ENCODE assay signal across 16 cellular contexts in genomic region chr13:28273919-28274318, GRCh38.
A peak's percentile ranks its signal among the peaks of the same experiment; 100 is the strongest.
DNase-seq lines count a peak whose midpoint lies in the region; ATAC-seq and TF ChIP-seq lines count a peak whose summit lies in the region.
"Had no signal": no experiment of that assay in that cellular context is flagged by ENCODE, and none has a peak within 500 bp of the region (broad histone marks: within the 10 kb centered on the region; RNA-seq: fewer than 3 reads in every experiment).

No MANE protein-coding gene starts in this region.

- no peak for TF ChIP-seq POLR2A in NB4 (IDR thresholded peaks at IDR 0.05; ENCODE audit: extremely low read depth, insufficient read length)
- TF ChIP-seq POLR2A in erythroblast (IDR thresholded peaks at IDR 0.05; ENCODE audit: low read length): no peak

- DNase-seq in BJ (ENCODE audit: low read depth) (no peak), GM12864 (ENCODE audit: low read depth) (no peak), NB4 (ENCODE audit: low read depth) (peak; percentile 46), erythroblast (lab: John Stamatoyannopoulos, UW) (peak; percentile 7 to 23), left ventricle myocardium superior (no peak), ACHN (no peak), T1000 (lab: John Stamatoyannopoulos, UW) (no peak)
- no peak for DNase-seq in stimulated activated naive CD8-positive, alpha-beta T cell treated with anti-CD3 and anti-CD28 coated beads, Interleukin-15, amount 100 ng/mL, for 72 hours
- DNase-seq: activated CD4-positive, alpha-beta T cell treated with anti-CD3 and anti-CD28 coated beads for 4 hours; CD4-positive, alpha-beta memory T cell; glutamatergic neuron; left lung; MG63; NCI-H774 had no signal

- H3K4me3 ChIP-seq in BJ (ENCODE audit: low read depth, low read length) (no peak overlapping the region), GM12864 (ENCODE audit: low read depth, low read length) (no peak overlapping the region), NB4 (ENCODE audit: low read depth, low read length) (no peak overlapping the region)
- H3K4me3 ChIP-seq: left lung, MG63 had no signal

- no peak for ATAC-seq in left ventricle myocardium superior
- no peak for ATAC-seq in stimulated activated naive CD8-positive, alpha-beta T cell treated with anti-CD3 and anti-CD28 coated beads, Interleukin-15, amount 100 ng/mL, for 72 hours
- ATAC-seq: left lung had no signal

- H3K27me3 Mint-ChIP-seq in stimulated activated naive CD8-positive, alpha-beta T cell treated with anti-CD3 and anti-CD28 coated beads, Interleukin-15, amount 100 ng/mL, for 72 hours: no peaks in the 10 kb centered on the region
- H3K27me3 Mint-ChIP-seq: CD4-positive, alpha-beta memory T cell had no signal

- no peak overlapping the region for H3K27ac Mint-ChIP-seq in stimulated activated naive CD8-positive, alpha-beta T cell treated with anti-CD3 and anti-CD28 coated beads, Interleukin-15, amount 100 ng/mL, for 72 hours
- H3K27ac Mint-ChIP-seq: activated T-helper 2 cell treated with anti-CD3 and anti-CD28 coated beads, Interferon-gamma antibody, Interleukin-2, Interleukin-4, amounts not matched to agents 10 μg/mL and 5 μg/mL and 100 μg/mL, durations not matched to agents 14 hours and 24 hours and 36 hours; nephron had no signal

- H3K27me3 ChIP-seq in BJ (ENCODE audit: control insufficient read depth, insufficient read depth, low read length): no peaks in the 10 kb centered on the region
- H3K27me3 ChIP-seq: left lung, MG63 had no signal

- H3K4me1 Mint-ChIP-seq in stimulated activated naive CD8-positive, alpha-beta T cell treated with anti-CD3 and anti-CD28 coated beads, Interleukin-15, amount 100 ng/mL, for 72 hours: peaks cover 7% of the 10 kb centered on the region
- H3K4me1 Mint-ChIP-seq: nephron had no signal

- H3K36me3 ChIP-seq in BJ (ENCODE audit: control insufficient read depth, insufficient read depth, low read length): peaks cover 4% of the 10 kb centered on the region

- no peak overlapping the region for H3K4me3 Mint-ChIP-seq in stimulated activated naive CD8-positive, alpha-beta T cell treated with anti-CD3 and anti-CD28 coated beads, Interleukin-15, amount 100 ng/mL, for 72 hours
- H3K4me3 Mint-ChIP-seq: CD4-positive, alpha-beta memory T cell; nephron had no signal

- 0 out of 2 replicates have a peak, but pooled peaks have one; percentile 7 for TF ChIP-seq CTCF in BJ (IDR thresholded peaks at IDR 0.05; ENCODE audit: insufficient read depth, low read depth, low read length)
- peak; percentile 13 for TF ChIP-seq CTCF in GM12864 (IDR thresholded peaks at IDR 0.05; ENCODE audit: low read depth, low read length, missing control alignments)
- TF ChIP-seq CTCF in NB4 (IDR thresholded peaks at IDR 0.05; ENCODE audit: low read depth, low read length): no peak

- CTCF ChIA-PET in BJ (lab: Yijun Ruan, JAX): no interaction called here

- intact Hi-C loops in left ventricle myocardium superior (cut with micrococcal nuclease): no loop called here

- POLR2A ChIA-PET in BJ (lab: Charles Lee): no interaction called here

- no peaks in the 10 kb centered on the region for H3K9me3 Mint-ChIP-seq in stimulated activated naive CD8-positive, alpha-beta T cell treated with anti-CD3 and anti-CD28 coated beads, Interleukin-15, amount 100 ng/mL, for 72 hours
- H3K9me3 Mint-ChIP-seq: activated T-helper 2 cell treated with anti-CD3 and anti-CD28 coated beads, Interferon-gamma antibody, Interleukin-2, Interleukin-4, amounts not matched to agents 10 μg/mL and 5 μg/mL and 100 μg/mL, durations not matched to agents 14 hours and 24 hours and 36 hours; CD4-positive, alpha-beta memory T cell; nephron had no signal

- in situ Hi-C loops in ACHN (cut with HindIII; ENCODE audit: low pct_ligation_motif_present, low pct_unique_long_range_greater_than_20kb, low sequenced_read_pairs): no loop called here

Comparison
In these comparisons a context has a peak if more than half of its experiments do, and no peak if none do; other contexts are left out.
1. DNase-seq: peak in NB4 (single experiment) and erythroblast (2 of 2); none in BJ (single experiment), GM12864 (single experiment), left ventricle myocardium superior (single experiment), ACHN (single experiment), stimulated activated naive CD8-positive, alpha-beta T cell treated with anti-CD3 and anti-CD28 coated beads, Interleukin-15, amount 100 ng/mL, for 72 hours (0 of 2) and T1000 (single experiment).